Comparison of ENCODE assay signal across 8 cellular contexts in genomic region chr7:5422324-5423271, GRCh38. TPM values are rescaled to one million over a fixed set of nuclear protein-coding genes. Genes with fewer than 3 reads are reported as not detected.
A peak's percentile ranks its signal among the peaks of the same experiment; 100 is the strongest.
DNase-seq lines count a peak whose midpoint lies in the region; ATAC-seq, FAIRE-seq and TF ChIP-seq lines count a peak whose summit lies in the region.

No MANE protein-coding gene starts in this region.

- ATAC-seq in HG03097 (IDR thresholded peaks at IDR 0.05; ENCODE audit: low FRiP score, unreplicated experiment) = no peak

- H3K9ac ChIP-seq in NT2/D1 (ENCODE audit: insufficient read length, low read depth) = peak overlapping the region; percentile 57
- peak overlapping the region; percentile 98 to 99 for H3K9ac ChIP-seq in liver (ENCODE audit: low read depth in 1 of 2, low read length in 2 of 2)

- peak overlapping the region; percentile 97 to 98 for H3K27ac ChIP-seq in liver (ENCODE audit: low read depth in 1 of 2, low read length in 2 of 2)
- H3K27ac ChIP-seq in thymus (ENCODE audit: low read depth) = peak overlapping the region; percentile 87

- H3K4me3 ChIP-seq in NT2/D1 (ENCODE audit: insufficient read length, low read depth) = peak overlapping the region; percentile 26
- H3K4me3 ChIP-seq in liver (ENCODE audit: low read depth in 1 of 3, low read length in 3 of 3) = peak overlapping the region; percentile 87 to 98 (median 92)
- peak overlapping the region; percentile 71 for H3K4me3 ChIP-seq in thymus (ENCODE audit: low read length)

- no peak for TF ChIP-seq CTCF in liver (IDR thresholded peaks at IDR 0.05; ENCODE audit: low read depth, low read length, missing input control)

- no peaks in the 10 kb centered on the region for H3K9me3 ChIP-seq in NT2/D1 (ENCODE audit: insufficient read depth, low read length)
- H3K9me3 ChIP-seq in liver (ENCODE audit: control insufficient read depth in 4 of 4, low read length in 3 of 4) = no peaks in the 10 kb centered on the region
- H3K9me3 ChIP-seq in thymus (ENCODE audit: control insufficient read depth) = no peaks in the 10 kb centered on the region

- peaks cover 80% of the 10 kb centered on the region for H3K27me3 ChIP-seq in NT2/D1 (ENCODE audit: insufficient read depth, insufficient read length)
- H3K27me3 ChIP-seq in liver (ENCODE audit: control insufficient read depth in 4 of 4, insufficient read depth in 4 of 4, low read length in 3 of 4) = no peaks in the 10 kb centered on the region
- H3K27me3 ChIP-seq in thymus (ENCODE audit: control insufficient read depth, insufficient read depth) = peaks cover 90% of the 10 kb centered on the region

- H3K36me3 ChIP-seq in NT2/D1 (ENCODE audit: insufficient read depth, insufficient read length, low read length) = no peaks in the 10 kb centered on the region
- no peaks in the 10 kb centered on the region for H3K36me3 ChIP-seq in liver (ENCODE audit: control insufficient read depth in 4 of 4, insufficient read depth in 3 of 4, low read depth in 1 of 4, low read length in 3 of 4)
- no peaks in the 10 kb centered on the region for H3K36me3 ChIP-seq in thymus (ENCODE audit: control insufficient read depth, insufficient read depth)

- H3K4me1 ChIP-seq in NT2/D1 (ENCODE audit: insufficient read depth, insufficient read length) (peaks cover 20% of the 10 kb centered on the region), liver (ENCODE audit: control insufficient read depth in 4 of 4, insufficient read depth in 4 of 4, low read length in 3 of 4) (peaks cover 13 to 28% (median 21%) of the 10 kb centered on the region in 4 donors), thymus (ENCODE audit: control insufficient read depth, insufficient read depth, low read length) (peaks cover 38% of the 10 kb centered on the region)

- WGBS in liver = 1% methylated on average over 54 of the region's 54 CpGs
- under 1% methylated on average over 54 of the region's 54 CpGs for WGBS in thymus

- no peak for TF ChIP-seq RAD21 in liver (IDR thresholded peaks at IDR 0.05)

- FAIRE-seq in HTR-8/SVneo (lab: Jason Lieb, UNC) = no peak

- DNase-seq in NCI-H2107 treated with DMSO at 0.1 percent for 48 hours (lab: John Stamatoyannopoulos, UW; ENCODE audit: unreplicated experiment) (peak; percentile 48), NCI-H2107 (lab: John Stamatoyannopoulos, UW) (no peak), NT2/D1 (ENCODE audit: low read depth, low spot score) (no peak), cerebellar cortex (ENCODE audit: low spot score) (peak; percentile 55), HTR-8/SVneo (ENCODE audit: insufficient read length, low spot score) (no peak)

TF ChIP-seq in liver, 16 proteins besides CTCF, POLR2A, EP300 and RAD21:
- TF ChIP-seq EGR1 (IDR thresholded peaks at IDR 0.05; ENCODE audit: low read depth in 2 of 2) (no peak), TAF1 (conservative IDR thresholded peaks at IDR 0.05) (no peak), HNF4A (conservative IDR thresholded peaks at IDR 0.05) (no peak), REST (IDR thresholded peaks at IDR 0.05) (no peak), GABPA (IDR thresholded peaks at IDR 0.05 in 1 of 2, conservative IDR thresholded peaks at IDR 0.05 in 1 of 2) (no peak), RXRA (IDR thresholded peaks at IDR 0.05) (no peak), MAX (IDR thresholded peaks at IDR 0.05) (no peak), SP1 (IDR thresholded peaks at IDR 0.05) (no peak), FOXA2 (IDR thresholded peaks at IDR 0.05) (no peak), NR2F2 (IDR thresholded peaks at IDR 0.05) (no peak), FOXA1 (IDR thresholded peaks at IDR 0.05) (no peak), HNF4G (IDR thresholded peaks at IDR 0.05) (no peak), ATF3 (IDR thresholded peaks at IDR 0.05) (no peak), ZBTB33 (IDR thresholded peaks at IDR 0.05) (no peak), YY1 (IDR thresholded peaks at IDR 0.05) (no peak), JUND (IDR thresholded peaks at IDR 0.05) (no peak)

RNA-seq across cellular contexts. Expression of gene TNRC18, which starts 1.0 kb away (rescaled TPM):
- total RNA-seq in liver = 10 to 100 TPM; 25.1 to 37.1 TPM
- 10 to 100 TPM in 1 of 2 donors, 1 to 10 TPM in 1; 2.3 to 15.7 TPM for polyA plus RNA-seq in liver
- 26.2 TPM for polyA plus RNA-seq in thymus

Comparison
In these comparisons a context has a peak if more than half of its experiments do, and no peak if none do; other contexts are left out.
1. DNase-seq: peak in NCI-H2107 treated with DMSO at 0.1 percent for 48 hours (single experiment) and cerebellar cortex (single experiment); none in NCI-H2107 (single experiment), NT2/D1 (single experiment) and HTR-8/SVneo (single experiment).
2. H3K4me3 ChIP-seq: peak in every context shown above with its lines; median percentile 92 in liver; 71 in thymus; 26 in NT2/D1.